ENCODE assay signal across 15 cellular contexts in genomic region chr12:120399531-120399930, GRCh38. TPM values are rescaled to one million over a fixed set of nuclear protein-coding genes. Genes with fewer than 3 reads are reported as not detected.
DNase-seq lines count a peak whose midpoint lies in the region; ATAC-seq, FAIRE-seq and TF ChIP-seq lines count a peak whose summit lies in the region.
"Had no signal": no experiment of that assay in that cellular context is flagged by ENCODE, and none has a peak within 500 bp of the region (broad histone marks: within the 10 kb centered on the region; RNA-seq: fewer than 3 reads in every experiment).

No MANE protein-coding gene starts in this region.

- intact Hi-C loops in sciatic nerve (cut with DNase I), result no loop called here

- H3K4me3 Mint-ChIP-seq in astrocyte (ENCODE audit: unreplicated experiment), result no peak overlapping the region
- H3K4me3 Mint-ChIP-seq: activated B cell treated with CpG ODN at 0.5 μM for 24 hours had no signal

- H3K9ac ChIP-seq in astrocyte (ENCODE audit: low read length), result no peak overlapping the region

- no peak overlapping the region for H3K4me2 ChIP-seq in astrocyte (ENCODE audit: low read length)

- no peak for FAIRE-seq in astrocyte (lab: Jason Lieb, UNC)
- no peak for FAIRE-seq in small intestine (lab: Jason Lieb, UNC)

- no peak for ATAC-seq in sciatic nerve
- no peak for ATAC-seq in HG03571 (IDR thresholded peaks at IDR 0.05; ENCODE audit: unreplicated experiment)

- no peaks in the 10 kb centered on the region for H3K79me2 ChIP-seq in astrocyte (ENCODE audit: insufficient read depth, low read length)

- no peaks in the 10 kb centered on the region for H3K9me3 ChIP-seq in astrocyte (ENCODE audit: insufficient read depth, low read depth, low read length)
- no peaks in the 10 kb centered on the region for H3K9me3 ChIP-seq in small intestine (ENCODE audit: control insufficient read depth, low read depth)

- H2AFZ ChIP-seq in astrocyte (ENCODE audit: low read depth, low read length), result no peak overlapping the region

- H3K4me1 ChIP-seq in astrocyte (ENCODE audit: insufficient read depth, low read length), result no peaks in the 10 kb centered on the region
- no peaks in the 10 kb centered on the region for H3K4me1 ChIP-seq in small intestine (ENCODE audit: control insufficient read depth in 2 of 2, insufficient read depth in 1 of 2, low read depth in 1 of 2, low read length in 1 of 2)

- H3K27me3 ChIP-seq in astrocyte (ENCODE audit: insufficient read depth, low read length), result peaks cover 6% of the 10 kb centered on the region
- H3K27me3 ChIP-seq in small intestine (ENCODE audit: control insufficient read depth in 2 of 2, insufficient read depth in 2 of 2, low read length in 2 of 2), result peaks cover 0 to 4% of the 10 kb centered on the region in 2 donors

- H3K27ac Mint-ChIP-seq in astrocyte (ENCODE audit: unreplicated experiment), result no peak overlapping the region
- H3K27ac Mint-ChIP-seq: activated B cell treated with CpG ODN at 0.5 μM for 24 hours; activated T-helper 2 cell treated with anti-CD3 and anti-CD28 coated beads, Interferon-gamma antibody, Interleukin-2, Interleukin-4, amounts not matched to agents 10 μg/mL and 5 μg/mL and 100 μg/mL, durations not matched to agents 14 hours and 24 hours and 36 hours had no signal

- H3K36me3 Mint-ChIP-seq in astrocyte (ENCODE audit: low read depth, unreplicated experiment), result no peaks in the 10 kb centered on the region

- TF ChIP-seq CTCF in GM12864 (IDR thresholded peaks at IDR 0.05; ENCODE audit: low read depth, low read length, missing control alignments) (no peak), astrocyte (IDR thresholded peaks at IDR 0.05; ENCODE audit: insufficient read depth, low read depth, low read length) (no peak)

- no peak overlapping the region for H3K4me3 ChIP-seq in GM12864 (ENCODE audit: low read depth, low read length)
- H3K4me3 ChIP-seq in astrocyte (ENCODE audit: insufficient read depth, low read depth, low read length), result no peak overlapping the region
- H3K4me3 ChIP-seq in small intestine (ENCODE audit: low read depth in 1 of 2, low read length in 2 of 2), result no peak overlapping the region

- H3K9me3 Mint-ChIP-seq in astrocyte (ENCODE audit: unreplicated experiment), result no peaks in the 10 kb centered on the region
- H3K9me3 Mint-ChIP-seq: activated B cell treated with CpG ODN at 0.5 μM for 24 hours; activated T-helper 2 cell treated with anti-CD3 and anti-CD28 coated beads, Interferon-gamma antibody, Interleukin-2, Interleukin-4, amounts not matched to agents 10 μg/mL and 5 μg/mL and 100 μg/mL, durations not matched to agents 14 hours and 24 hours and 36 hours had no signal

- H3K27ac ChIP-seq in astrocyte (ENCODE audit: low read depth, low read length) (no peak overlapping the region), small intestine (ENCODE audit: low read depth in 1 of 2, low read length in 1 of 2) (no peak overlapping the region)
- H3K27ac ChIP-seq: HL-60 had no signal

- peaks cover 25% of the 10 kb centered on the region for H3K27me3 Mint-ChIP-seq in astrocyte (ENCODE audit: low read depth, unreplicated experiment)

- H3K4me1 Mint-ChIP-seq in astrocyte (ENCODE audit: low read depth, unreplicated experiment), result no peaks in the 10 kb centered on the region
- H3K4me1 Mint-ChIP-seq: activated B cell treated with CpG ODN at 0.5 μM for 24 hours had no signal

- H4K20me1 ChIP-seq in astrocyte (ENCODE audit: insufficient read depth, low read length), result no peaks in the 10 kb centered on the region

- WGBS in small intestine, 3 donors, result 60 to 73% (median 65%) methylated on average over 5 of the region's 5 CpGs

- peak; percentile 5 for DNase-seq in GM12864 (ENCODE audit: low read depth)
- peak; percentile 85 for DNase-seq in HCEC 1CT
- peak; percentile 67 for DNase-seq in astrocyte (ENCODE audit: low read depth)
- DNase-seq in iris pigment epithelial cell (ENCODE audit: low read depth), result peak; percentile 83
- DNase-seq in sciatic nerve (ENCODE audit: low spot score), result no peak
- DNase-seq in small intestine, result no peak
- no peak for DNase-seq in globus pallidus (ENCODE audit: low spot score)
- DNase-seq: activated B cell treated with CpG ODN at 0.5 μM for 24 hours, COR-L47, MM.1S, NCI-H2171 treated with DMSO at 0.1 percent for 48 hours had no signal

- H3K36me3 ChIP-seq in astrocyte (ENCODE audit: insufficient read depth, low read length) (no peaks in the 10 kb centered on the region), small intestine (ENCODE audit: control insufficient read depth in 2 of 2, insufficient read depth in 2 of 2, low read length in 2 of 2) (no peaks in the 10 kb centered on the region)

RNA-seq across cellular contexts. Expression of gene MSI1, which starts 30.6 kb away (rescaled TPM):
- total RNA-seq in astrocyte (16.0 and 16.4 TPM in 2 replicates), sciatic nerve (2.2 TPM)
- 10 to 100 TPM in 1 of 3 donors, under 1 TPM in 2; 0.54 to 10.8 (median 0.67) TPM for polyA plus RNA-seq in small intestine
- total RNA-seq: activated B cell treated with CpG ODN at 0.5 μM for 24 hours, lung microvascular endothelial cell had no signal

RNA-seq across cellular contexts. Expression of gene COX6A1, which starts 38.4 kb away (rescaled TPM):
- total RNA-seq in astrocyte (388 and 394 TPM in 2 replicates), sciatic nerve (165 TPM)
- 1,000 to 10,000 TPM; 1,220 to 1,784 (median 1,572) TPM for polyA plus RNA-seq in small intestine

RNA-seq across cellular contexts. Expression of gene TRIAP1, which starts 46.7 kb away (rescaled TPM):
- total RNA-seq in astrocyte (43.6 and 54.0 TPM in 2 replicates), sciatic nerve (12.9 TPM)
- 10 to 100 TPM; 29.5 to 36.6 (median 35.3) TPM for polyA plus RNA-seq in small intestine

RNA-seq across cellular contexts. Expression of gene GATC, which starts 46.7 kb away (rescaled TPM):
- total RNA-seq in astrocyte (17.8 and 28.8 TPM in 2 replicates), sciatic nerve (26.6 TPM)
- 10 to 100 TPM; 13.8 to 20.1 (median 16.3) TPM for polyA plus RNA-seq in small intestine

Comparison
In these comparisons a context has a peak if more than half of its experiments do, and no peak if none do; other contexts are left out.
1. DNase-seq: peak in GM12864 (single experiment), HCEC 1CT (single experiment), astrocyte (single experiment) and iris pigment epithelial cell (single experiment); none in sciatic nerve (single experiment), small intestine (single experiment) and globus pallidus (single experiment).